8 cellular contexts compared by ENCODE assay signal in the genomic region with DNA sequence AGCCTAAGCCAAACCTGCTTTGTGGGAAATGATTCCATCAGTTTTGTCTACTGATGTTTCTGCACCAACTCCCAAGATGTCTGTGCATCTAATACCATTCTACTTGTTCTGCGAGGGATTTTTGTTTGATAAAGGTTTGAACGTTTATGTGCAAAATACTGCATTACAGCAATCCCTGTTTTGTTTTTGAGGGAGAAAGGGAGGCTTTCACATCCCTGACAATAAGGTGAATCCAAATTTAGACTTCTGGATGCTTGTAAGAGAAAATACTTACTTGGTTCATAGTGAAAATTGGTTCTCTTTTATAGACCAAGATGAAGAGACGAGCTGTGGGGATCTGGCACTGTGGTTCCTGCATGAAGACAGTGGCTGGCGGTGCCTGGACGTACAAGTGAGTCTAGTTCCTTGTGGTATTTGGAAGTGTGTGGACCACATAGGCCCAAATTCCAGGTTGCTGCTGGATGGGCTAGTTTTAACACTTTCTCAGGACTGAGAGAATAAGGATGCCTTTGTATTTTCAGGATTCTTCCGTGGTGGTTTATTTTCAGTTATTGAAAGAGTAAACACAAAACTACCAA. TPM values are rescaled to one million over a fixed set of nuclear protein-coding genes. Genes with fewer than 3 reads are reported as not detected.
A peak's percentile ranks its signal among the peaks of the same experiment; 100 is the strongest.
DNase-seq lines count a peak whose midpoint lies in the region; ATAC-seq and TF ChIP-seq lines count a peak whose summit lies in the region.

No MANE protein-coding gene starts in this region.

- DNase-seq in RWPE2 (ENCODE audit: low spot score) (no peak), psoas muscle (no peak), NCI-H2196 treated with DMSO at 0.1 percent for 48 hours (lab: John Stamatoyannopoulos, UW; ENCODE audit: unreplicated experiment) (no peak), ACHN (no peak), retina (no peak)
- no peak for DNase-seq in stimulated activated naive CD4-positive, alpha-beta T cell treated with Interleukin-2 at 50 U/mL for 16 hours (lab: John Stamatoyannopoulos, UW)

- H3K4me3 ChIP-seq in GM08714 (ENCODE audit: low read length): peak overlapping the region; percentile 99
- peak overlapping the region; percentile 65 for H3K4me3 ChIP-seq in RWPE2 (ENCODE audit: severe bottlenecking)
- H3K4me3 ChIP-seq in esophagus (ENCODE audit: low read depth in 1 of 2, low read length in 2 of 2): peak overlapping the region; percentile 82 to 93
- peak overlapping the region; percentile 94 for H3K4me3 ChIP-seq in psoas muscle

- H3K4me1 ChIP-seq in RWPE2 (ENCODE audit: insufficient read depth, poor library complexity, severe bottlenecking) (peaks cover 22% of the 10 kb centered on the region), esophagus (ENCODE audit: control insufficient read depth in 2 of 2, insufficient read depth in 2 of 2, low read length in 1 of 2) (peaks cover 0 to 7% of the 10 kb centered on the region in 2 donors), psoas muscle (peaks cover 28% of the 10 kb centered on the region)

- peak overlapping the region; percentile 82 for H3K27ac ChIP-seq in RWPE2 (ENCODE audit: poor library complexity, severe bottlenecking)
- no peak overlapping the region for H3K27ac ChIP-seq in esophagus (ENCODE audit: low read depth in 2 of 2, low read length in 1 of 2)
- H3K27ac ChIP-seq in psoas muscle: peak overlapping the region; percentile 88

- H3K27me3 ChIP-seq in RWPE2 (ENCODE audit: insufficient read depth, poor library complexity, severe bottlenecking) (no peaks in the 10 kb centered on the region), esophagus (ENCODE audit: control insufficient read depth in 1 of 2, insufficient read depth in 2 of 2, low read length in 2 of 2) (no peaks in the 10 kb centered on the region), psoas muscle (ENCODE audit: insufficient read depth in 3 of 3, low read length in 2 of 3) (no peaks in the 10 kb centered on the region)

- H3K9me3 ChIP-seq in RWPE2 (ENCODE audit: severe bottlenecking) (no peaks in the 10 kb centered on the region), esophagus (ENCODE audit: control insufficient read depth in 2 of 2, insufficient read depth in 1 of 2, low read depth in 1 of 2, low read length in 1 of 2) (no peaks in the 10 kb centered on the region), psoas muscle (no peaks in the 10 kb centered on the region)

- TF ChIP-seq CTCF in RWPE2 (IDR thresholded peaks at IDR 0.05; ENCODE audit: poor library complexity, severe bottlenecking) (no peak), psoas muscle (IDR thresholded peaks at IDR 0.05) (no peak)

- 11 to 12% methylated on average over 6 of the region's 6 CpGs for WGBS in esophagus, 2 donors
- WGBS in psoas muscle, 3 donors: 17 to 25% (median 19%) methylated on average over 6 of the region's 6 CpGs

- H3K36me3 ChIP-seq in RWPE2 (ENCODE audit: low read depth) (peaks cover 58% of the 10 kb centered on the region), esophagus (ENCODE audit: control insufficient read depth in 2 of 2, insufficient read depth in 2 of 2, low read length in 1 of 2) (peaks cover 10 to 18% of the 10 kb centered on the region in 2 donors), psoas muscle (ENCODE audit: insufficient read depth in 1 of 2, low read depth in 1 of 2) (peaks cover 29 to 55% of the 10 kb centered on the region in 2 donors)

- ATAC-seq in RWPE2 (ENCODE audit: low read depth): no peak
- ATAC-seq in psoas muscle: no peak

- in situ Hi-C loops in ACHN (cut with HindIII; ENCODE audit: low pct_ligation_motif_present, low pct_unique_long_range_greater_than_20kb, low sequenced_read_pairs): no loop called here

- intact Hi-C loops in psoas muscle (cut with DNase I): no loop called here

RNA-seq across cellular contexts. Expression of gene RPL37A, which starts 1.1 kb away (rescaled TPM):
- polyA plus RNA-seq in esophagus (1,000 to 10,000 TPM; 2,435 to 5,168 TPM), psoas muscle (1,000 to 10,000 TPM; 4,667 to 6,936 (median 5,431) TPM)
- total RNA-seq in psoas muscle: 1,000 to 10,000 TPM; 2,701 to 3,343 (median 3,007) TPM

Comparison
In these comparisons a context has a peak if more than half of its experiments do, and no peak if none do; other contexts are left out.
1. H3K27ac ChIP-seq: peak in RWPE2 (single experiment) and psoas muscle (single experiment); none in esophagus (0 of 2).
2. Peak in every context shown above with its lines, with median percentiles within 50 percentile points of each other: H3K4me3 ChIP-seq.